In the genomic region with DNA sequence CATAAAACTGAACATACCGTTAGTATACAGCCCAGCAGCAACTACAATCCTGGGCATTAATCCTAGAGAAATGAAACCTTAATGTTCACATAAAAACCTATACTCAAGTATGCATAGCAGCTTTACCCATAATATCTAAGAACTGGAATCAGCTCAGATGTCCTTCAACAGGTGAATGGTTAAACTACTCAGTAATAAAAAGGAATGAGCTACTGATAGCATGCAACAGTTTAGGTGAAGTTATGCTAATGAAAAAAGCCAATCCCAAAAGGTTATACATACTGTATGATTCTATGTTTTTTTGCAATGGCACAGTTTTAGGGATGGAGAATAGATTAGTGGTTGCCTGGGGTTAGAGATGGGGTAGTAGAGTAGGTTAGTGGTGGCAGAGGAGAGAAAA, we compare ENCODE assay signal across 18 cellular contexts.
DNase-seq lines count a peak whose midpoint lies in the region; ATAC-seq lines count a peak whose summit lies in the region.
"Had no signal": no experiment of that assay in that cellular context is flagged by ENCODE, and none has a peak within 500 bp of the region (broad histone marks: within the 10 kb centered on the region; RNA-seq: fewer than 3 reads in every experiment).

No MANE protein-coding gene starts in this region.

- peaks cover 31% of the 10 kb centered on the region for H3K4me1 Mint-ChIP-seq in T-helper 2 cell treated with Interferon-gamma antibody and Interleukin-4, amounts not matched to agents 5 μg/mL and 100 μg/mL, for 36 hours (ENCODE audit: low read depth)
- peaks cover 64% of the 10 kb centered on the region for H3K4me1 Mint-ChIP-seq in activated naive CD4-positive, alpha-beta T cell treated with anti-CD3 and anti-CD28 coated beads, Interleukin-2, amount 50 U/mL, for 24 hours
- peaks cover 62% of the 10 kb centered on the region for H3K4me1 Mint-ChIP-seq in activated naive CD8-positive, alpha-beta T cell treated with anti-CD3 and anti-CD28 coated beads, Interleukin-2, amount 50 U/mL, for 24 hours
- peaks cover 30 to 59% of the 10 kb centered on the region in 2 donors for H3K4me1 Mint-ChIP-seq in stimulated activated naive B cell treated with anti-CD40 and anti-IgM and Interleukin-4, amounts not matched to agents 10 μg/mL and 1 μg/mL and 100 μg/mL, for 72 hours

- H3K9me3 Mint-ChIP-seq in T-helper 2 cell treated with Interferon-gamma antibody and Interleukin-4, amounts not matched to agents 5 μg/mL and 100 μg/mL, for 36 hours, result no peaks in the 10 kb centered on the region
- no peaks in the 10 kb centered on the region for H3K9me3 Mint-ChIP-seq in activated naive CD4-positive, alpha-beta T cell treated with anti-CD3 and anti-CD28 coated beads, Interleukin-2, amount 50 U/mL, for 24 hours
- no peaks in the 10 kb centered on the region for H3K9me3 Mint-ChIP-seq in activated naive CD8-positive, alpha-beta T cell treated with anti-CD3 and anti-CD28 coated beads, Interleukin-2, amount 50 U/mL, for 24 hours
- H3K9me3 Mint-ChIP-seq in stimulated activated naive B cell treated with anti-CD40 and anti-IgM and Interleukin-4, amounts not matched to agents 10 μg/mL and 1 μg/mL and 100 μg/mL, for 72 hours, result peaks cover 0 to 2% of the 10 kb centered on the region in 2 donors

- peaks cover 21% of the 10 kb centered on the region for H3K36me3 Mint-ChIP-seq in T-helper 2 cell treated with Interferon-gamma antibody and Interleukin-4, amounts not matched to agents 5 μg/mL and 100 μg/mL, for 36 hours (ENCODE audit: low read depth)
- H3K36me3 Mint-ChIP-seq in activated naive CD4-positive, alpha-beta T cell treated with anti-CD3 and anti-CD28 coated beads, Interleukin-2, amount 50 U/mL, for 24 hours, result peaks cover 12% of the 10 kb centered on the region
- H3K36me3 Mint-ChIP-seq in activated naive CD8-positive, alpha-beta T cell treated with anti-CD3 and anti-CD28 coated beads, Interleukin-2, amount 50 U/mL, for 24 hours (ENCODE audit: low read depth), result peaks cover 14% of the 10 kb centered on the region
- H3K36me3 Mint-ChIP-seq in stimulated activated naive B cell treated with anti-CD40 and anti-IgM and Interleukin-4, amounts not matched to agents 10 μg/mL and 1 μg/mL and 100 μg/mL, for 72 hours, result peaks cover 45 to 60% of the 10 kb centered on the region in 2 donors

- no peak for DNase-seq in T-helper 2 cell treated with Interferon-gamma antibody and Interleukin-4, amounts not matched to agents 5 μg/mL and 100 μg/mL, for 36 hours (ENCODE audit: low spot score)
- DNase-seq in T-helper 2 cell (no peak), NOMO-1 (lab: John Stamatoyannopoulos, UW; ENCODE audit: unreplicated experiment in 2 of 2) (no peak), caudate nucleus (lab: John Stamatoyannopoulos, UW) (no peak)
- no peak for DNase-seq in activated naive CD4-positive, alpha-beta T cell treated with Interleukin-2 at 50 U/mL for 16 hours
- no peak for DNase-seq in activated naive CD8-positive, alpha-beta T cell treated with anti-CD3 and anti-CD28 coated beads, Interleukin-2, amount 50 U/mL, for 24 hours
- no peak for DNase-seq in stimulated activated naive B cell treated with anti-CD40 and anti-IgM and Interleukin-4, amounts not matched to agents 10 μg/mL and 1 μg/mL and 100 μg/mL, for 72 hours
- DNase-seq: 8988T, C1 segment of cervical spinal cord, COR-L47, DMS153, H7, IMR-90, Kasumi-1, NCI-H1930, NCI-H2171, NCI-H774 had no signal

- peak overlapping the region; percentile 1 for H3K4me3 Mint-ChIP-seq in T-helper 2 cell treated with Interferon-gamma antibody and Interleukin-4, amounts not matched to agents 5 μg/mL and 100 μg/mL, for 36 hours
- H3K4me3 Mint-ChIP-seq in activated naive CD4-positive, alpha-beta T cell treated with anti-CD3 and anti-CD28 coated beads, Interleukin-2, amount 50 U/mL, for 24 hours, result no peak overlapping the region
- H3K4me3 Mint-ChIP-seq in activated naive CD8-positive, alpha-beta T cell treated with anti-CD3 and anti-CD28 coated beads, Interleukin-2, amount 50 U/mL, for 24 hours, result no peak overlapping the region
- H3K4me3 Mint-ChIP-seq in stimulated activated naive B cell treated with anti-CD40 and anti-IgM and Interleukin-4, amounts not matched to agents 10 μg/mL and 1 μg/mL and 100 μg/mL, for 72 hours, result peak overlapping the region; percentile 56

- H3K27me3 Mint-ChIP-seq in T-helper 2 cell treated with Interferon-gamma antibody and Interleukin-4, amounts not matched to agents 5 μg/mL and 100 μg/mL, for 36 hours (ENCODE audit: low read depth), result no peaks in the 10 kb centered on the region
- H3K27me3 Mint-ChIP-seq in activated naive CD4-positive, alpha-beta T cell treated with anti-CD3 and anti-CD28 coated beads, Interleukin-2, amount 50 U/mL, for 24 hours, result no peaks in the 10 kb centered on the region
- H3K27me3 Mint-ChIP-seq in activated naive CD8-positive, alpha-beta T cell treated with anti-CD3 and anti-CD28 coated beads, Interleukin-2, amount 50 U/mL, for 24 hours, result no peaks in the 10 kb centered on the region
- no peaks in the 10 kb centered on the region for H3K27me3 Mint-ChIP-seq in stimulated activated naive B cell treated with anti-CD40 and anti-IgM and Interleukin-4, amounts not matched to agents 10 μg/mL and 1 μg/mL and 100 μg/mL, for 72 hours

- ATAC-seq in activated naive CD8-positive, alpha-beta T cell treated with anti-CD3 and anti-CD28 coated beads, Interleukin-2, amount 50 U/mL, for 24 hours, result peak; percentile 50
- no peak for ATAC-seq in stimulated activated naive B cell treated with anti-CD40 and anti-IgM and Interleukin-4, amounts not matched to agents 10 μg/mL and 1 μg/mL and 100 μg/mL, for 72 hours (replicated peaks)

- no peak overlapping the region for H3K27ac ChIP-seq in caudate nucleus (ENCODE audit: low read depth, low read length)

- peak overlapping the region; percentile 61 for H3K27ac Mint-ChIP-seq in T-helper 2 cell treated with Interferon-gamma antibody and Interleukin-4, amounts not matched to agents 5 μg/mL and 100 μg/mL, for 36 hours
- H3K27ac Mint-ChIP-seq in activated naive CD4-positive, alpha-beta T cell treated with anti-CD3 and anti-CD28 coated beads, Interleukin-2, amount 50 U/mL, for 24 hours, result peak overlapping the region; percentile 24
- peak overlapping the region; percentile 49 for H3K27ac Mint-ChIP-seq in activated naive CD8-positive, alpha-beta T cell treated with anti-CD3 and anti-CD28 coated beads, Interleukin-2, amount 50 U/mL, for 24 hours
- peak overlapping the region; percentile 1 for H3K27ac Mint-ChIP-seq in stimulated activated naive B cell treated with anti-CD40 and anti-IgM and Interleukin-4, amounts not matched to agents 10 μg/mL and 1 μg/mL and 100 μg/mL, for 72 hours

Comparison
In these comparisons a context has a peak if more than half of its experiments do, and no peak if none do; other contexts are left out.
1. H3K27ac Mint-ChIP-seq: peak in every context shown above with its lines; median percentile 61 in T-helper 2 cell treated with Interferon-gamma antibody and Interleukin-4, amounts not matched to agents 5 μg/mL and 100 μg/mL, for 36 hours; 49 in activated naive CD8-positive, alpha-beta T cell treated with anti-CD3 and anti-CD28 coated beads, Interleukin-2, amount 50 U/mL, for 24 hours; 24 in activated naive CD4-positive, alpha-beta T cell treated with anti-CD3 and anti-CD28 coated beads, Interleukin-2, amount 50 U/mL, for 24 hours; 1 in stimulated activated naive B cell treated with anti-CD40 and anti-IgM and Interleukin-4, amounts not matched to agents 10 μg/mL and 1 μg/mL and 100 μg/mL, for 72 hours.
2. H3K4me3 Mint-ChIP-seq: peak in T-helper 2 cell treated with Interferon-gamma antibody and Interleukin-4, amounts not matched to agents 5 μg/mL and 100 μg/mL, for 36 hours (single experiment) and stimulated activated naive B cell treated with anti-CD40 and anti-IgM and Interleukin-4, amounts not matched to agents 10 μg/mL and 1 μg/mL and 100 μg/mL, for 72 hours (2 of 2); none in activated naive CD4-positive, alpha-beta T cell treated with anti-CD3 and anti-CD28 coated beads, Interleukin-2, amount 50 U/mL, for 24 hours (single experiment) and activated naive CD8-positive, alpha-beta T cell treated with anti-CD3 and anti-CD28 coated beads, Interleukin-2, amount 50 U/mL, for 24 hours (single experiment).